ENCODE assay signal across 14 cellular contexts in the genomic region with DNA sequence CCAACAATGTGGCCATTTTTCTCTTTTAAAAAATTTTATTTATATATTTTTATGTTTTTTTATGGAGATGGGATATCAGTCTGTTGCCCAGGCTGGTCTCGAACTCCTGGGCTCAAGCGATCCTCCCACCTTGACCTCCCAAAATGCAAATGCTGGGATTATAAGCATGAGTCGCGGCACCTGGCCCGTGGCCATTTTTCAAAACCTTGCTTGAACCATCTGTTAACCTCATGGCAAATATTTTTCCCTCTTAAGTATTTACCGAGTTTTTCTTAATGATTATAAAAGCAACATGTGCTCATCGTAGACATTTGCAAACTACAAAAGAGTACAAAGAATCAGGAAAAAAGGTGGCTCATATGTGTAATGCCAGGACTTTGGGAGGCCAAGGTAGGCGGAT.
DNase-seq lines count a peak whose midpoint lies in the region; ATAC-seq, FAIRE-seq and TF ChIP-seq lines count a peak whose summit lies in the region.
"Had no signal": no experiment of that assay in that cellular context is flagged by ENCODE, and none has a peak within 500 bp of the region (broad histone marks: within the 10 kb centered on the region; RNA-seq: fewer than 3 reads in every experiment).

No MANE protein-coding gene starts in this region.

- no peaks in the 10 kb centered on the region for H3F3A ChIP-seq in GM23338 (replicated peaks; ENCODE audit: low read depth)

- peaks cover 3% of the 10 kb centered on the region for H3K79me2 ChIP-seq in GM23338 (replicated peaks; ENCODE audit: insufficient read depth)

- H3K4me2 ChIP-seq in GM23338: no peak overlapping the region

- no peaks in the 10 kb centered on the region for H3K9me3 ChIP-seq in left lung
- H3K9me3 ChIP-seq in thoracic aorta: no peaks in the 10 kb centered on the region
- H3K9me3 ChIP-seq in gastrocnemius medialis: no peaks in the 10 kb centered on the region

- in situ Hi-C loops in gastrocnemius medialis (cut with MboI; ENCODE audit: low sequenced_read_pairs in 4 of 4): no loop called here

- H3K4me3 Mint-ChIP-seq in GM23338: no peak overlapping the region
- H3K4me3 Mint-ChIP-seq: activated B cell treated with CpG ODN at 0.5 μM for 24 hours; activated naive CD4-positive, alpha-beta T cell treated with anti-CD3 and anti-CD28 coated beads, Interleukin-2, amount 10 ng/mL, durations not matched to agents 7 days and 5 days; CD14-positive monocyte; T-cell had no signal

- intact Hi-C loops in left lung (cut with DNase I) (no loop called here), gastrocnemius medialis (cut with DNase I; ENCODE audit: low total_unique reads) (no loop called here)

- H3K27me3 ChIP-seq in GM23338 (ENCODE audit: insufficient read depth) (no peaks in the 10 kb centered on the region), left lung (no peaks in the 10 kb centered on the region), thoracic aorta (replicated peaks; ENCODE audit: insufficient read depth) (no peaks in the 10 kb centered on the region), gastrocnemius medialis (no peaks in the 10 kb centered on the region)

- H3K4me1 Mint-ChIP-seq in GM23338: peaks cover 13% of the 10 kb centered on the region; the same call in 2 of the 3 replicates
- H3K4me1 Mint-ChIP-seq: activated naive CD4-positive, alpha-beta T cell treated with anti-CD3 and anti-CD28 coated beads, Interleukin-2, amount 10 ng/mL, durations not matched to agents 7 days and 5 days; T-cell had no signal

- ATAC-seq in GM23338: no peak
- ATAC-seq in left lung: no peak
- ATAC-seq in thoracic aorta (ENCODE audit: insufficient number of reproducible peaks, low FRiP score, low read depth): no peak
- no peak for ATAC-seq in gastrocnemius medialis
- ATAC-seq in HG03097 (IDR thresholded peaks at IDR 0.05; ENCODE audit: low FRiP score, unreplicated experiment): no peak
- ATAC-seq: HepG2, T-cell had no signal

- H4K20me1 ChIP-seq in GM23338 (replicated peaks; ENCODE audit: insufficient read depth): peaks cover 6% of the 10 kb centered on the region

- no peak overlapping the region for H2AFZ ChIP-seq in GM23338

- H3K9me3 Mint-ChIP-seq in GM23338: no peaks in the 10 kb centered on the region
- H3K9me3 Mint-ChIP-seq: activated B cell treated with CpG ODN at 0.5 μM for 24 hours; activated naive CD4-positive, alpha-beta T cell treated with anti-CD3 and anti-CD28 coated beads, Interleukin-2, amount 10 ng/mL, durations not matched to agents 7 days and 5 days; CD14-positive monocyte; T-cell had no signal

- TF ChIP-seq POLR2A in gastrocnemius medialis (IDR thresholded peaks at IDR 0.05) (no peak), GM12891 (IDR thresholded peaks at IDR 0.05; ENCODE audit: low read depth, low read length) (no peak)

- H3K27ac Mint-ChIP-seq in GM23338: no peak overlapping the region
- H3K27ac Mint-ChIP-seq: activated B cell treated with CpG ODN at 0.5 μM for 24 hours; activated naive CD4-positive, alpha-beta T cell treated with anti-CD3 and anti-CD28 coated beads, Interleukin-2, amount 10 ng/mL, durations not matched to agents 7 days and 5 days; CD14-positive monocyte had no signal

- peaks cover 60% of the 10 kb centered on the region for H3K36me3 Mint-ChIP-seq in GM23338 (ENCODE audit: low read depth)

- H3K4me3 ChIP-seq in GM23338 (no peak overlapping the region), left lung (no peak overlapping the region), thoracic aorta (no peak overlapping the region), gastrocnemius medialis (no peak overlapping the region)

- no peaks in the 10 kb centered on the region for H3K4me1 ChIP-seq in GM23338 (ENCODE audit: insufficient read depth)
- peaks cover 2 to 3% of the 10 kb centered on the region in 2 donors for H3K4me1 ChIP-seq in left lung
- peaks cover 29 to 54% of the 10 kb centered on the region in 2 donors for H3K4me1 ChIP-seq in thoracic aorta (ENCODE audit: control insufficient read depth in 1 of 2, low read depth in 2 of 2)
- peaks cover 0 to 6% of the 10 kb centered on the region in 2 donors for H3K4me1 ChIP-seq in gastrocnemius medialis

- H3K27ac ChIP-seq in GM23338 (ENCODE audit: low read depth): peak overlapping the region; percentile 70
- peak overlapping the region; percentile 37 to 50 for H3K27ac ChIP-seq in left lung
- peak overlapping the region; percentile 88 to 89 for H3K27ac ChIP-seq in thoracic aorta
- H3K27ac ChIP-seq in gastrocnemius medialis: peak overlapping the region in 1 of 4 donors; percentile 42

- H3K27me3 Mint-ChIP-seq in GM23338 (ENCODE audit: insufficient read depth, low read depth, poor library complexity): peaks cover 8% of the 10 kb centered on the region
- H3K27me3 Mint-ChIP-seq: activated B cell treated with CpG ODN at 0.5 μM for 24 hours; activated naive CD4-positive, alpha-beta T cell treated with anti-CD3 and anti-CD28 coated beads, Interleukin-2, amount 10 ng/mL, durations not matched to agents 7 days and 5 days; T-cell had no signal

- FAIRE-seq in GM12891 (lab: Jason Lieb, UNC): no peak
- FAIRE-seq: HepG2, RCC 7860 had no signal

- H3K36me3 ChIP-seq in GM23338 (ENCODE audit: insufficient read depth) (0 out of 2 replicates have a peak, but pooled peaks cover 7% of the 10 kb centered on the region), left lung (peaks cover 0 to 72% of the 10 kb centered on the region in 2 donors), thoracic aorta (peaks cover 15% of the 10 kb centered on the region), gastrocnemius medialis (peaks cover 0 to 4% of the 10 kb centered on the region in 2 donors)

- TF ChIP-seq CTCF in GM23338 (conservative IDR thresholded peaks at IDR 0.05; ENCODE audit: low read depth in 2 of 2): no peak
- TF ChIP-seq CTCF in left lung (IDR thresholded peaks at IDR 0.05): no peak
- TF ChIP-seq CTCF in thoracic aorta (IDR thresholded peaks at IDR 0.05): no peak
- TF ChIP-seq CTCF in gastrocnemius medialis (IDR thresholded peaks at IDR 0.05 in 4 of 5, conservative IDR thresholded peaks at IDR 0.05 in 1 of 5): no peak

- DNase-seq in GM23338 (ENCODE audit: low spot score): no peak
- peak; percentile 21 for DNase-seq in amniotic epithelial cell (ENCODE audit: low read depth)
- DNase-seq in left lung: no peak
- DNase-seq in thoracic aorta (ENCODE audit: low spot score): no peak
- DNase-seq in gastrocnemius medialis: no peak
- no peak for DNase-seq in GM12891 (ENCODE audit: insufficient read length, low spot score)
- DNase-seq: activated B cell treated with CpG ODN at 0.5 μM for 24 hours; activated naive CD4-positive, alpha-beta T cell treated with anti-CD3 and anti-CD28 coated beads, Interleukin-2, amount 10 ng/mL, durations not matched to agents 7 days and 5 days; NCI-H1105; T-cell had no signal

- H3K9me2 ChIP-seq in GM23338 (ENCODE audit: insufficient read depth): no peaks in the 10 kb centered on the region

TF ChIP-seq in GM23338, 12 proteins besides CTCF, POLR2A, EP300 and RAD21 (continues in another document):
- TF ChIP-seq, protein P1, sequence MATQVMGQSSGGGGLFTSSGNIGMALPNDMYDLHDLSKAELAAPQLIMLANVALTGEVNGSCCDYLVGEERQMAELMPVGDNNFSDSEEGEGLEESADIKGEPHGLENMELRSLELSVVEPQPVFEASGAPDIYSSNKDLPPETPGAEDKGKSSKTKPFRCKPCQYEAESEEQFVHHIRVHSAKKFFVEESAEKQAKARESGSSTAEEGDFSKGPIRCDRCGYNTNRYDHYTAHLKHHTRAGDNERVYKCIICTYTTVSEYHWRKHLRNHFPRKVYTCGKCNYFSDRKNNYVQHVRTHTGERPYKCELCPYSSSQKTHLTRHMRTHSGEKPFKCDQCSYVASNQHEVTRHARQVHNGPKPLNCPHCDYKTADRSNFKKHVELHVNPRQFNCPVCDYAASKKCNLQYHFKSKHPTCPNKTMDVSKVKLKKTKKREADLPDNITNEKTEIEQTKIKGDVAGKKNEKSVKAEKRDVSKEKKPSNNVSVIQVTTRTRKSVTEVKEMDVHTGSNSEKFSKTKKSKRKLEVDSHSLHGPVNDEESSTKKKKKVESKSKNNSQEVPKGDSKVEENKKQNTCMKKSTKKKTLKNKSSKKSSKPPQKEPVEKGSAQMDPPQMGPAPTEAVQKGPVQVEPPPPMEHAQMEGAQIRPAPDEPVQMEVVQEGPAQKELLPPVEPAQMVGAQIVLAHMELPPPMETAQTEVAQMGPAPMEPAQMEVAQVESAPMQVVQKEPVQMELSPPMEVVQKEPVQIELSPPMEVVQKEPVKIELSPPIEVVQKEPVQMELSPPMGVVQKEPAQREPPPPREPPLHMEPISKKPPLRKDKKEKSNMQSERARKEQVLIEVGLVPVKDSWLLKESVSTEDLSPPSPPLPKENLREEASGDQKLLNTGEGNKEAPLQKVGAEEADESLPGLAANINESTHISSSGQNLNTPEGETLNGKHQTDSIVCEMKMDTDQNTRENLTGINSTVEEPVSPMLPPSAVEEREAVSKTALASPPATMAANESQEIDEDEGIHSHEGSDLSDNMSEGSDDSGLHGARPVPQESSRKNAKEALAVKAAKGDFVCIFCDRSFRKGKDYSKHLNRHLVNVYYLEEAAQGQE (IDR thresholded peaks at IDR 0.05; ENCODE audit: unreplicated experiment): no peak

TF ChIP-seq in GM12891, 5 proteins besides CTCF, POLR2A, EP300 and RAD21:
- TF ChIP-seq SPI1 (IDR thresholded peaks at IDR 0.05; ENCODE audit: low read depth, low read length) (no peak), POU2F2 (IDR thresholded peaks at IDR 0.05; ENCODE audit: low read depth, low read length) (no peak), TAF1 (IDR thresholded peaks at IDR 0.05; ENCODE audit: low read depth, low read length) (no peak), PAX5 (IDR thresholded peaks at IDR 0.05; ENCODE audit: insufficient read depth, low read length, severe bottlenecking) (no peak), POLR2AphosphoS5 (IDR thresholded peaks at IDR 0.05; ENCODE audit: low read depth, low read length) (no peak)
TF ChIP-seq in GM12891: peak in this region for 0.
